15 cellular contexts compared by ENCODE assay signal in genomic region chr4:155629183-155629825, GRCh38. TPM values are rescaled to one million over a fixed set of nuclear protein-coding genes. Genes with fewer than 3 reads are reported as not detected.
DNase-seq lines count a peak whose midpoint lies in the region; ATAC-seq, FAIRE-seq and TF ChIP-seq lines count a peak whose summit lies in the region.
"Had no signal": no experiment of that assay in that cellular context is flagged by ENCODE, and none has a peak within 500 bp of the region (broad histone marks: within the 10 kb centered on the region; RNA-seq: fewer than 3 reads in every experiment).

No MANE protein-coding gene starts in this region.

- no peaks in the 10 kb centered on the region for H3K9me3 Mint-ChIP-seq in activated T-cell treated with anti-CD3 and anti-CD28 coated beads, Interleukin-2, amount 50 U/mL, for 24 hours
- H3K9me3 Mint-ChIP-seq in activated T-cell treated with anti-CD3 and anti-CD28 coated beads, Interleukin-2, amount 50 U/mL, for 72 hours: no peaks in the 10 kb centered on the region
- H3K9me3 Mint-ChIP-seq in activated T-helper 2 cell treated with anti-CD3 and anti-CD28 coated beads, Interferon-gamma antibody, Interleukin-2, Interleukin-4, amounts not matched to agents 10 μg/mL and 5 μg/mL and 100 μg/mL, durations not matched to agents 14 hours and 24 hours and 36 hours: no peaks in the 10 kb centered on the region

- peak overlapping the region; percentile 44 for H3K27ac Mint-ChIP-seq in activated T-cell treated with anti-CD3 and anti-CD28 coated beads, Interleukin-2, amount 50 U/mL, for 24 hours
- no peak overlapping the region for H3K27ac Mint-ChIP-seq in activated T-cell treated with anti-CD3 and anti-CD28 coated beads, Interleukin-2, amount 50 U/mL, for 72 hours
- peak overlapping the region; percentile 58 for H3K27ac Mint-ChIP-seq in activated T-helper 2 cell treated with anti-CD3 and anti-CD28 coated beads, Interferon-gamma antibody, Interleukin-2, Interleukin-4, amounts not matched to agents 10 μg/mL and 5 μg/mL and 100 μg/mL, durations not matched to agents 14 hours and 24 hours and 36 hours

- no peak for DNase-seq in activated T-cell treated with anti-CD3 and anti-CD28 coated beads, Interleukin-2, amount 50 U/mL, for 24 hours
- no peak for DNase-seq in activated T-cell treated with anti-CD3 and anti-CD28 coated beads, Interleukin-2, amount 50 U/mL, for 72 hours
- DNase-seq in activated T-helper 2 cell treated with anti-CD3 and anti-CD28 coated beads, Interferon-gamma antibody, Interleukin-2, Interleukin-4, amounts not matched to agents 10 μg/mL and 5 μg/mL and 100 μg/mL, durations not matched to agents 14 hours and 24 hours and 36 hours (ENCODE audit: low spot score): no peak
- peak in 1 of 2 donors; percentile 64 for DNase-seq in foreskin keratinocyte
- DNase-seq in urothelium cell line (ENCODE audit: low spot score): peak; percentile 36
- no peak for DNase-seq in upper lobe of right lung
- DNase-seq in activated naive CD4-positive, alpha-beta T cell treated with anti-CD3 and anti-CD28 coated beads, Interleukin-2, amount 50 U/mL, for 16 hours: no peak
- no peak for DNase-seq in RKO (ENCODE audit: low spot score)
- DNase-seq: ACHN; body of pancreas; left colon; NCI-H187; stimulated activated CD4-positive, alpha-beta T cell treated with anti-CD3 and anti-CD28 coated beads, Interleukin-2, amount 100 ng/mL, for 24 hours had no signal

- no peak for FAIRE-seq in urothelium cell line (lab: Jason Lieb, UNC)

- peaks cover 3% of the 10 kb centered on the region for H3K4me1 ChIP-seq in foreskin keratinocyte
- H3K4me1 ChIP-seq in upper lobe of right lung: no peaks in the 10 kb centered on the region
- H3K4me1 ChIP-seq: body of pancreas had no signal

- H3K27me3 ChIP-seq in foreskin keratinocyte (no peaks in the 10 kb centered on the region), upper lobe of right lung (no peaks in the 10 kb centered on the region)
- H3K27me3 ChIP-seq: body of pancreas had no signal

- H3K4me1 Mint-ChIP-seq in activated T-cell treated with anti-CD3 and anti-CD28 coated beads, Interleukin-2, amount 50 U/mL, for 24 hours (ENCODE audit: low read depth): peaks cover 16% of the 10 kb centered on the region
- peaks cover 25% of the 10 kb centered on the region for H3K4me1 Mint-ChIP-seq in activated T-cell treated with anti-CD3 and anti-CD28 coated beads, Interleukin-2, amount 50 U/mL, for 72 hours (ENCODE audit: low read depth)
- H3K4me1 Mint-ChIP-seq in activated T-helper 2 cell treated with anti-CD3 and anti-CD28 coated beads, Interferon-gamma antibody, Interleukin-2, Interleukin-4, amounts not matched to agents 10 μg/mL and 5 μg/mL and 100 μg/mL, durations not matched to agents 14 hours and 24 hours and 36 hours (ENCODE audit: low read depth): peaks cover 34% of the 10 kb centered on the region

- H3K4me3 ChIP-seq in upper lobe of right lung: no peak overlapping the region
- H3K4me3 ChIP-seq: body of pancreas had no signal

- H3K27me3 Mint-ChIP-seq in activated T-cell treated with anti-CD3 and anti-CD28 coated beads, Interleukin-2, amount 50 U/mL, for 24 hours: no peaks in the 10 kb centered on the region
- H3K27me3 Mint-ChIP-seq in activated T-cell treated with anti-CD3 and anti-CD28 coated beads, Interleukin-2, amount 50 U/mL, for 72 hours (ENCODE audit: low read depth): peaks cover 1% of the 10 kb centered on the region
- peaks cover 1% of the 10 kb centered on the region for H3K27me3 Mint-ChIP-seq in activated T-helper 2 cell treated with anti-CD3 and anti-CD28 coated beads, Interferon-gamma antibody, Interleukin-2, Interleukin-4, amounts not matched to agents 10 μg/mL and 5 μg/mL and 100 μg/mL, durations not matched to agents 14 hours and 24 hours and 36 hours (ENCODE audit: low read depth)

- TF ChIP-seq CTCF in foreskin keratinocyte (conservative IDR thresholded peaks at IDR 0.05) (no peak), upper lobe of right lung (IDR thresholded peaks at IDR 0.05) (no peak)

- no peaks in the 10 kb centered on the region for H3K9me3 ChIP-seq in upper lobe of right lung
- H3K9me3 ChIP-seq: body of pancreas had no signal

- H3K27ac ChIP-seq in foreskin keratinocyte: no peak overlapping the region
- no peak overlapping the region for H3K27ac ChIP-seq in upper lobe of right lung

- H3K36me3 ChIP-seq in upper lobe of right lung: no peaks in the 10 kb centered on the region

- no peak for ATAC-seq in activated T-cell treated with anti-CD3 and anti-CD28 coated beads, Interleukin-2, amount 50 U/mL, for 72 hours (replicated peaks in 1 of 2)
- peak; percentile 87 for ATAC-seq in foreskin keratinocyte
- no peak for ATAC-seq in upper lobe of right lung
- ATAC-seq: body of pancreas, esophagus mucosa, left colon had no signal

- H3K36me3 Mint-ChIP-seq in activated T-cell treated with anti-CD3 and anti-CD28 coated beads, Interleukin-2, amount 50 U/mL, for 24 hours (ENCODE audit: low read depth): no peaks in the 10 kb centered on the region
- no peaks in the 10 kb centered on the region for H3K36me3 Mint-ChIP-seq in activated T-cell treated with anti-CD3 and anti-CD28 coated beads, Interleukin-2, amount 50 U/mL, for 72 hours (ENCODE audit: insufficient read depth in 2 of 2)
- no peaks in the 10 kb centered on the region for H3K36me3 Mint-ChIP-seq in activated T-helper 2 cell treated with anti-CD3 and anti-CD28 coated beads, Interferon-gamma antibody, Interleukin-2, Interleukin-4, amounts not matched to agents 10 μg/mL and 5 μg/mL and 100 μg/mL, durations not matched to agents 14 hours and 24 hours and 36 hours (ENCODE audit: low read depth)

- no peak overlapping the region for H3K4me3 Mint-ChIP-seq in activated T-cell treated with anti-CD3 and anti-CD28 coated beads, Interleukin-2, amount 50 U/mL, for 24 hours
- H3K4me3 Mint-ChIP-seq in activated T-cell treated with anti-CD3 and anti-CD28 coated beads, Interleukin-2, amount 50 U/mL, for 72 hours: no peak overlapping the region
- no peak overlapping the region for H3K4me3 Mint-ChIP-seq in activated T-helper 2 cell treated with anti-CD3 and anti-CD28 coated beads, Interferon-gamma antibody, Interleukin-2, Interleukin-4, amounts not matched to agents 10 μg/mL and 5 μg/mL and 100 μg/mL, durations not matched to agents 14 hours and 24 hours and 36 hours (ENCODE audit: low read depth)

- intact Hi-C loops in activated T-helper 2 cell treated with anti-CD3 and anti-CD28 coated beads, Interferon-gamma antibody, Interleukin-2, Interleukin-4, amounts not matched to agents 10 μg/mL and 5 μg/mL and 100 μg/mL, durations not matched to agents 14 hours and 24 hours and 36 hours (cut with micrococcal nuclease): loop anchor here (1.0 to 2.0 kb wide), 3 partner anchors 10 to 119 kb away; no protein-coding TSS in a partner anchor
- intact Hi-C loops in upper lobe of right lung (cut with DNase I): no loop called here

RNA-seq across cellular contexts. Expression of gene GUCY1A1, which starts 37.3 kb away (rescaled TPM):
- total RNA-seq in activated T-cell treated with anti-CD3 and anti-CD28 coated beads, Interleukin-2, amount 50 U/mL, for 72 hours: under 1 TPM; 0.28 to 0.29 TPM
- total RNA-seq in activated T-helper 2 cell treated with anti-CD3 and anti-CD28 coated beads, Interferon-gamma antibody, Interleukin-2, Interleukin-4, amounts not matched to agents 10 μg/mL and 5 μg/mL and 100 μg/mL, durations not matched to agents 14 hours and 24 hours and 36 hours: not detected in 2 replicates
- total RNA-seq in foreskin keratinocyte (0.11 TPM in 1 of 2 replicates, not detected in the other), upper lobe of right lung (76.0 TPM)
- 0.08 TPM in 1 of 2 replicates, not detected in the other for polyA plus RNA-seq in foreskin keratinocyte
- total RNA-seq: T-helper 2 cell treated with Interferon-gamma antibody and Interleukin-4, amounts not matched to agents 100 ng/mL and 5 ng/mL, for 36 hours had no signal

Comparison
In these comparisons a context has a peak if more than half of its experiments do, and no peak if none do; other contexts are left out.
1. RNA of gene GUCY1A1, which starts 37.3 kb away (total RNA-seq): 76.0 TPM in upper lobe of right lung (single experiment); 0.28 to 0.29 TPM in activated T-cell treated with anti-CD3 and anti-CD28 coated beads, Interleukin-2, amount 50 U/mL, for 72 hours, 0.11 TPM in foreskin keratinocyte and not detected in activated T-helper 2 cell treated with anti-CD3 and anti-CD28 coated beads, Interferon-gamma antibody, Interleukin-2, Interleukin-4, amounts not matched to agents 10 μg/mL and 5 μg/mL and 100 μg/mL, durations not matched to agents 14 hours and 24 hours and 36 hours; every median in the first group is over 10 times any median in the second.